1 cellular context compared by ENCODE assay signal in the genomic region with DNA sequence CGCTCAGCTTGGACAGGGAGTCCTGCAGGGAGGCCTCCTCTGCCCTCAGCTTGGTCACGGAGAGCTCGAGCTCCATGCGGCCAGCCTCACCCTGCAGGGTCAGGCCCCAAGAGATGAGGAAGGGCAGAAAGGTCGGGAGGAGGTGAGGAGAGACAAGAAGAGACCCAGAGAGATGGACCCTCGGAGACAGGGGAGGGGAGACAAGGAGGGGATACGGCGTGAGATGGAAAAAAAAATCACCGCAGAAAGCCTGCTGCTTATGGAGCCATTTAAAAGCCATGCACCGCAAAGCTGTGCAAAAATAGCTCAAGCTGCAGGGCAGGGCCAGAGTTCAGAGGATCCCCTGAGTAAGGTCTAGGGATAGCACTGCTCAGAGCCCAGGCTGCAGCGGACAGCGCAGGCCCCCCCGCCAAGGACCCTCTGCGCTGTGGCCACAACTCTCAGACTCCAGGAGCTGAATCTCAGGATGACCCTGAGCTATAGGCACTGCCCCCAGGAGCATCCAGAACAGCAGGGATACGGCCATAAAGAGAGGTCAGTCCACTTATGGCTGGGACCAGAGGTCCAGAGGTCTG.
TF ChIP-seq lines count a peak whose summit lies in the region.

No MANE protein-coding gene starts in this region.

TF ChIP-seq in HepG2, 621 proteins besides CTCF, POLR2A, EP300 and RAD21:
- TF ChIP-seq KDM2A (CRISPR knock-in tag; IDR thresholded peaks at IDR 0.05; ENCODE audit: borderline replicate concordance, low read depth), result 0 out of 2 replicates have a peak, but pooled peaks have one; percentile 7
